ENCODE assay signal across 25 cellular contexts in the genomic region with DNA sequence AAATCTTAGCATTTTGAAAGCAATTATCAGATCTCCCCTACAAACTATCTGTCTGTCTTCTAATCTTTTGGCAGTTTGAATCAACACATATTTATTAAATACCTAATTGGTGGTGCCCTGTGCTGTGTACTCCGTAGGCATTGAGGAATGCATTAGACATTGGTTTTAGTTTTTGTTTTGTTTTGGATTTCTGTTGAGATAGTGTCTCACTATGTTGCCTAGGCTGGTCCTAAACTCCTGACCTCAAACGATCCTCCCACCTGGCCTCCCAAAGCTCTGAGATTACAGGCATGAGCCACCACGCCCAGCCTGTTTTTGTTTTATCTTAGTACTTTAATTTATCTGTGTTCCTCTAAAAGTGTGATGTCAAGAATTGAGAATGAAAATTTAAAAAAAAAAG.
"Had no signal": no experiment of that assay in that cellular context is flagged by ENCODE, and none has a peak within 500 bp of the region (broad histone marks: within the 10 kb centered on the region; RNA-seq: fewer than 3 reads in every experiment).

No MANE protein-coding gene starts in this region.

- H3K4me2 ChIP-seq: smooth muscle cell had no signal

- H3K4me1 Mint-ChIP-seq: immature natural killer cell; naive B cell; stimulated activated memory B cell treated with anti-CD40 and anti-IgM and Interleukin-4, amounts not matched to agents 10 μg/mL and 1 μg/mL and 100 μg/mL, for 72 hours; stimulated activated naive CD8-positive, alpha-beta T cell treated with anti-CD3 and anti-CD28 coated beads, Interleukin-15, amount 100 ng/mL, for 72 hours had no signal

- H3K9me3 ChIP-seq: left lung, lower lobe of right lung, ovary, right atrium auricular region, right lobe of liver, tibial nerve, upper lobe of left lung, vagina had no signal

- H3K4me1 ChIP-seq: left lung, lower lobe of right lung, right atrium auricular region, right lobe of liver, tibial nerve, upper lobe of left lung, vagina had no signal

- H3K36me3 ChIP-seq: ovary had no signal

- H3K4me3 ChIP-seq: left lung, lower lobe of right lung, ovary, right atrium auricular region, right lobe of liver, smooth muscle cell, tibial nerve, upper lobe of left lung, vagina had no signal

- H3K4me3 Mint-ChIP-seq: immature natural killer cell; naive B cell; natural killer cell; stimulated activated memory B cell treated with anti-CD40 and anti-IgM and Interleukin-4, amounts not matched to agents 10 μg/mL and 1 μg/mL and 100 μg/mL, for 72 hours; stimulated activated naive CD8-positive, alpha-beta T cell treated with anti-CD3 and anti-CD28 coated beads, Interleukin-15, amount 100 ng/mL, for 72 hours had no signal

- H3K27ac ChIP-seq: left lung, lower lobe of right lung, ovary, right atrium auricular region, right lobe of liver, tibial nerve, upper lobe of left lung, vagina had no signal

- DNase-seq: immature natural killer cell; kidney; left colon; left lung; lower lobe of right lung; mammary epithelial cell; mesenchymal stem cell; naive B cell; natural killer cell; ovary; right lobe of liver; stimulated activated CD4-positive, alpha-beta T cell treated with anti-CD3 and anti-CD28 coated beads, Interleukin-1b, Interleukin-23, amount 100 ng/mL, for 48 hours; stimulated activated CD4-positive, alpha-beta T cell treated with anti-CD3 and anti-CD28 coated beads, Interleukin-2, amount 100 ng/mL, for 48 hours; stimulated activated CD4-positive, alpha-beta T cell treated with anti-CD3 and anti-CD28 coated beads, Interleukin-4, amount 100 ng/mL, for 4 hours; stimulated activated CD8-positive, alpha-beta memory T cell treated with anti-CD3 and anti-CD28 coated beads, Interleukin-4, amount 100 ng/mL, for 48 hours; stimulated activated naive CD4-positive, alpha-beta T cell treated with Interleukin-2 at 50 U/mL for 16 hours; stimulated activated naive CD8-positive, alpha-beta T cell treated with anti-CD3 and anti-CD28 coated beads, Interleukin-15, amount 100 ng/mL, for 72 hours; substantia nigra; upper lobe of left lung had no signal

- H3K27me3 Mint-ChIP-seq: naive B cell; progenitor cell of endocrine pancreas; stimulated activated memory B cell treated with anti-CD40 and anti-IgM and Interleukin-4, amounts not matched to agents 10 μg/mL and 1 μg/mL and 100 μg/mL, for 72 hours; stimulated activated naive CD8-positive, alpha-beta T cell treated with anti-CD3 and anti-CD28 coated beads, Interleukin-15, amount 100 ng/mL, for 72 hours had no signal

- H3K9me3 Mint-ChIP-seq: immature natural killer cell; naive B cell; natural killer cell; stimulated activated memory B cell treated with anti-CD40 and anti-IgM and Interleukin-4, amounts not matched to agents 10 μg/mL and 1 μg/mL and 100 μg/mL, for 72 hours; stimulated activated naive CD8-positive, alpha-beta T cell treated with anti-CD3 and anti-CD28 coated beads, Interleukin-15, amount 100 ng/mL, for 72 hours had no signal

- H3K27ac Mint-ChIP-seq: natural killer cell; progenitor cell of endocrine pancreas; stimulated activated memory B cell treated with anti-CD40 and anti-IgM and Interleukin-4, amounts not matched to agents 10 μg/mL and 1 μg/mL and 100 μg/mL, for 72 hours; stimulated activated naive CD8-positive, alpha-beta T cell treated with anti-CD3 and anti-CD28 coated beads, Interleukin-15, amount 100 ng/mL, for 72 hours had no signal

- H3K27me3 ChIP-seq: left lung, ovary, right atrium auricular region, right lobe of liver, tibial nerve, upper lobe of left lung, vagina had no signal

- ATAC-seq: left colon; left lung; lower lobe of right lung; natural killer cell; right lobe of liver; stimulated activated memory B cell treated with anti-CD40 and anti-IgM and Interleukin-4, amounts not matched to agents 10 μg/mL and 1 μg/mL and 100 μg/mL, for 72 hours; stimulated activated naive CD8-positive, alpha-beta T cell treated with anti-CD3 and anti-CD28 coated beads, Interleukin-15, amount 100 ng/mL, for 72 hours had no signal
